ENCODE assay signal across 1 cellular context in genomic region chr6:32224696-32225095, GRCh38.
A peak's percentile ranks its signal among the peaks of the same experiment; 100 is the strongest.
TF ChIP-seq lines count a peak whose summit lies in the region.

No MANE protein-coding gene starts in this region.

TF ChIP-seq in GM12891, 5 proteins besides CTCF, POLR2A, EP300 and RAD21:
- TF ChIP-seq SPI1 (IDR thresholded peaks at IDR 0.05; ENCODE audit: low read depth, low read length) (peak; percentile 88), TAF1 (IDR thresholded peaks at IDR 0.05; ENCODE audit: low read depth, low read length) (no peak)
